Comparison of ENCODE assay signal across 22 cellular contexts in the genomic region with DNA sequence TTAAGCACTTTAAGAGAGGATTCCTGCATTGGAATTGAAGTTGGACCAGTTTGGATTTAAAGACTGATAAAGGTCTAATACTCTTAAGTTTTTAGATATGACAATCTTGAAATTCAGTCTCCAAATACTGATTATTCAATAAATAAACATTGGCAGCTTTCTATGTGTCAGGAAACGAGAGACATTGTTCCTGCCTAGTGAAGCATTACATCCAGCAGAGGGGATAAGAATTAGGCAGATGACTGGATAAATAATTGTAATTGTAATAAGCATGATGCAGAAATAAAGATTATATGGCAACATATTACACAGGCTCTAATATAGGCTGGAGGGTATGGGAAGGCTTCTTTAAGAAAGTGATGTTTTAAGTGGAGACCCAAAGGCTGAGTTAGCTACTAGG.
DNase-seq lines count a peak whose midpoint lies in the region; ATAC-seq and TF ChIP-seq lines count a peak whose summit lies in the region.
"Had no signal": no experiment of that assay in that cellular context is flagged by ENCODE, and none has a peak within 500 bp of the region (broad histone marks: within the 10 kb centered on the region; RNA-seq: fewer than 3 reads in every experiment).

No MANE protein-coding gene starts in this region.

- no peak for ATAC-seq in activated T-helper 17 cell treated with anti-CD3 and anti-CD28 coated beads, Interleukin-2, amount 50 U/mL, for 72 hours (replicated peaks)
- ATAC-seq: A549 had no signal

- H3K36me3 Mint-ChIP-seq in nephron (ENCODE audit: low read depth), result no peaks in the 10 kb centered on the region
- no peaks in the 10 kb centered on the region for H3K36me3 Mint-ChIP-seq in activated T-helper 17 cell treated with anti-CD3 and anti-CD28 coated beads, Interleukin-2, amount 50 U/mL, for 72 hours (ENCODE audit: low read depth)
- H3K36me3 Mint-ChIP-seq: CD14-positive monocyte; CD8-positive, alpha-beta memory T cell had no signal

- no peaks in the 10 kb centered on the region for H3K27me3 Mint-ChIP-seq in nephron (ENCODE audit: low read depth)
- no peaks in the 10 kb centered on the region for H3K27me3 Mint-ChIP-seq in activated T-helper 17 cell treated with anti-CD3 and anti-CD28 coated beads, Interleukin-2, amount 50 U/mL, for 72 hours
- H3K27me3 Mint-ChIP-seq: CD4-positive, alpha-beta T cell; CD8-positive, alpha-beta memory T cell had no signal

- peaks cover 3% of the 10 kb centered on the region for H3K9me3 Mint-ChIP-seq in nephron
- peaks cover 8% of the 10 kb centered on the region for H3K9me3 Mint-ChIP-seq in activated T-helper 17 cell treated with anti-CD3 and anti-CD28 coated beads, Interleukin-2, amount 50 U/mL, for 72 hours
- H3K9me3 Mint-ChIP-seq: HFFc6 had no signal

- peak overlapping the region in 2 of 3 experiments; percentile 22 to 56 for H3K27ac Mint-ChIP-seq in nephron
- H3K27ac Mint-ChIP-seq in activated T-helper 17 cell treated with anti-CD3 and anti-CD28 coated beads, Interleukin-2, amount 50 U/mL, for 72 hours, result no peak overlapping the region
- H3K27ac Mint-ChIP-seq: CD14-positive monocyte; CD4-positive, alpha-beta T cell; CD8-positive, alpha-beta memory T cell; HFFc6 had no signal

- no peak overlapping the region for H3K4me3 Mint-ChIP-seq in nephron
- no peak overlapping the region for H3K4me3 Mint-ChIP-seq in activated T-helper 17 cell treated with anti-CD3 and anti-CD28 coated beads, Interleukin-2, amount 50 U/mL, for 72 hours
- H3K4me3 Mint-ChIP-seq: CD14-positive monocyte; CD4-positive, alpha-beta T cell; CD8-positive, alpha-beta memory T cell; HFFc6 had no signal

- DNase-seq in NCI-H748 (lab: John Stamatoyannopoulos, UW; ENCODE audit: unreplicated experiment), result peak; percentile 30
- DNase-seq in NCI-H748 treated with DMSO at 0.1 percent for 48 hours (lab: John Stamatoyannopoulos, UW), result no peak
- DNase-seq in NCI-H69 (lab: John Stamatoyannopoulos, UW), result peak; percentile 21
- DNase-seq in stimulated activated naive CD4-positive, alpha-beta T cell treated with Interleukin-2 at 50 U/mL for 16 hours (lab: John Stamatoyannopoulos, UW), result no peak
- no peak for DNase-seq in COLO829 (ENCODE audit: low spot score)
- DNase-seq: 8988T; ACHN; AML-193; BE2C; Calu3; CD4-positive, alpha-beta T cell; CD8-positive, alpha-beta memory T cell; COR-L47; DMS53; DMS79 treated with DMSO at 0.1 percent for 48 hours; GF-D8; GOT3; HFFc6 had no signal

- no peak for TF ChIP-seq CTCF in nephron (IDR thresholded peaks at IDR 0.05; ENCODE audit: unreplicated experiment in 3 of 3)

- peaks cover 20% of the 10 kb centered on the region for H3K4me1 Mint-ChIP-seq in nephron
- no peaks in the 10 kb centered on the region for H3K4me1 Mint-ChIP-seq in activated T-helper 17 cell treated with anti-CD3 and anti-CD28 coated beads, Interleukin-2, amount 50 U/mL, for 72 hours
- H3K4me1 Mint-ChIP-seq: CD14-positive monocyte; CD8-positive, alpha-beta memory T cell had no signal

Comparison
In these comparisons a context has a peak if more than half of its experiments do, and no peak if none do; other contexts are left out.
1. DNase-seq: peak in NCI-H748 (single experiment) and NCI-H69 (single experiment); none in NCI-H748 treated with DMSO at 0.1 percent for 48 hours (single experiment), stimulated activated naive CD4-positive, alpha-beta T cell treated with Interleukin-2 at 50 U/mL for 16 hours (single experiment) and COLO829 (single experiment).